In the genomic region with DNA sequence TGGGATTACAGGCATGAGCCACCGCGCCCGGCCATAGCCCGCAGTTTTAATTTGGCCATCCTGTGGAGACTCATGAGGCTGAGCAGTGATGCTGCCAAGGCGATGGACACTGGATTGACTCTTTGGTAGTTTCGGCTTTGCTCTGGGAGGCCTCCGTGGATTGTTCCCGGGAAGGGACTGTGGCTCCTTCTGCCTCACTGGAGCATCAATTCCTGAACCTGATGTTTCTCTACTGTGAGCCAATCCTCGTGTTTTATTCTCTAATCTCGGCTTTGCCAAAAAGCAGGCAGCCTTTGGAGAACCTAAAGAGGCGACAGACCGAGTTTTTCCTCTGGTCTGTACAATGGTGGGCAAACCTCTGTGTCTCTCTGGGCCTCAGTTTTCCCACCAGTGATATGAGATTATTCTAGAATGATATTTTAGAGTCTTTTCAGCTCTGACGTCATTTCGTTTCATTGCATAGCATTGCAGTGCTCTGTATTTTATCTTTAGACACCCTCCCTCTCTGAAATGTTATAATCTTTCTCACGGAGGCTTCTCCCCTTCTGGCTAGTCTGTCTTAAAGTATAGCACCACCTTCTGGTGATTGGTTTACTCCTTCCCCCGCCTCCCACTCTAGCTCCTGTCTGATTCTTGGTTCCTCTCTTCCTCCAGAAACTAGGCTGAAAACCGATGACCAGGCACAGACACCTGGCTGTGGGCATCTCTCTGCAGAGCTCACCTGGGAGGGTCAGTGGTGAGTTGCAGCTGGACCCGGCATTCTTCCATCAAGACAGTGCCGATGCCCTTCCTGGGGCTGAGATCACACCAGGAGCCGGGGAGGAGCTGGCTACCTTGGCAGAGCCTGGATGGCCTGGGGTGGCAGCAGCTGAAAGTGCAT, we compare ENCODE assay signal across 9 cellular contexts.
DNase-seq lines count a peak whose midpoint lies in the region; ATAC-seq and TF ChIP-seq lines count a peak whose summit lies in the region.
"Had no signal": no experiment of that assay in that cellular context is flagged by ENCODE, and none has a peak within 500 bp of the region (broad histone marks: within the 10 kb centered on the region; RNA-seq: fewer than 3 reads in every experiment).

No MANE protein-coding gene starts in this region.

- no peak overlapping the region for H3K4me3 ChIP-seq in foreskin fibroblast (ENCODE audit: low read depth in 1 of 2, low read length in 2 of 2)

- no peak overlapping the region for H3K27ac Mint-ChIP-seq in activated T-helper 2 cell treated with anti-CD3 and anti-CD28 coated beads, Interferon-gamma antibody, Interleukin-2, Interleukin-4, amounts not matched to agents 10 μg/mL and 5 μg/mL and 100 μg/mL, durations not matched to agents 14 hours and 24 hours and 36 hours

- H3K36me3 Mint-ChIP-seq in activated T-helper 2 cell treated with anti-CD3 and anti-CD28 coated beads, Interferon-gamma antibody, Interleukin-2, Interleukin-4, amounts not matched to agents 10 μg/mL and 5 μg/mL and 100 μg/mL, durations not matched to agents 14 hours and 24 hours and 36 hours (ENCODE audit: low read depth): no peaks in the 10 kb centered on the region

- peak; percentile 64 for ATAC-seq in GM21576 (IDR thresholded peaks at IDR 0.05; ENCODE audit: unreplicated experiment)

- no peaks in the 10 kb centered on the region for H3K27me3 Mint-ChIP-seq in activated T-helper 2 cell treated with anti-CD3 and anti-CD28 coated beads, Interferon-gamma antibody, Interleukin-2, Interleukin-4, amounts not matched to agents 10 μg/mL and 5 μg/mL and 100 μg/mL, durations not matched to agents 14 hours and 24 hours and 36 hours (ENCODE audit: low read depth)

- DNase-seq in ELF-1 (ENCODE audit: low read depth, low spot score): peak; percentile 76
- DNase-seq in NCI-H187 treated with DMSO at 0.1 percent for 48 hours (lab: John Stamatoyannopoulos, UW): peak; percentile 90
- peak; percentile 44 for DNase-seq in cerebellum (ENCODE audit: low spot score)
- DNase-seq in midbrain (lab: John Stamatoyannopoulos, UW): peak; percentile 69
- no peak for DNase-seq in central memory CD4-positive, alpha-beta T cell
- no peak for DNase-seq in foreskin fibroblast
- DNase-seq in activated T-helper 2 cell treated with anti-CD3 and anti-CD28 coated beads, Interferon-gamma antibody, Interleukin-2, Interleukin-4, amounts not matched to agents 10 μg/mL and 5 μg/mL and 100 μg/mL, durations not matched to agents 14 hours and 24 hours and 36 hours (ENCODE audit: low spot score): no peak
- DNase-seq: IMR-90 had no signal

- no peak overlapping the region for H3K4me3 Mint-ChIP-seq in activated T-helper 2 cell treated with anti-CD3 and anti-CD28 coated beads, Interferon-gamma antibody, Interleukin-2, Interleukin-4, amounts not matched to agents 10 μg/mL and 5 μg/mL and 100 μg/mL, durations not matched to agents 14 hours and 24 hours and 36 hours (ENCODE audit: low read depth)

- intact Hi-C loops in activated T-helper 2 cell treated with anti-CD3 and anti-CD28 coated beads, Interferon-gamma antibody, Interleukin-2, Interleukin-4, amounts not matched to agents 10 μg/mL and 5 μg/mL and 100 μg/mL, durations not matched to agents 14 hours and 24 hours and 36 hours (cut with micrococcal nuclease): loop anchor here (1.0 kb wide), 1 partner anchor 342 kb away; no protein-coding TSS in a partner anchor

- no peak for TF ChIP-seq CTCF in foreskin fibroblast (IDR thresholded peaks at IDR 0.05; ENCODE audit: low read depth, low read length)

- no peaks in the 10 kb centered on the region for H3K9me3 Mint-ChIP-seq in activated T-helper 2 cell treated with anti-CD3 and anti-CD28 coated beads, Interferon-gamma antibody, Interleukin-2, Interleukin-4, amounts not matched to agents 10 μg/mL and 5 μg/mL and 100 μg/mL, durations not matched to agents 14 hours and 24 hours and 36 hours

- H3K4me1 Mint-ChIP-seq in activated T-helper 2 cell treated with anti-CD3 and anti-CD28 coated beads, Interferon-gamma antibody, Interleukin-2, Interleukin-4, amounts not matched to agents 10 μg/mL and 5 μg/mL and 100 μg/mL, durations not matched to agents 14 hours and 24 hours and 36 hours (ENCODE audit: low read depth): no peaks in the 10 kb centered on the region

Comparison
In these comparisons a context has a peak if more than half of its experiments do, and no peak if none do; other contexts are left out.
1. DNase-seq: peak in ELF-1 (single experiment), NCI-H187 treated with DMSO at 0.1 percent for 48 hours (single experiment), cerebellum (single experiment) and midbrain (single experiment); none in central memory CD4-positive, alpha-beta T cell (single experiment), foreskin fibroblast (0 of 2) and activated T-helper 2 cell treated with anti-CD3 and anti-CD28 coated beads, Interferon-gamma antibody, Interleukin-2, Interleukin-4, amounts not matched to agents 10 μg/mL and 5 μg/mL and 100 μg/mL, durations not matched to agents 14 hours and 24 hours and 36 hours (single experiment).